Comparison of ENCODE assay signal across 21 cellular contexts in genomic region chr13:113417836-113418721, GRCh38. TPM values are rescaled to one million over a fixed set of nuclear protein-coding genes. Genes with fewer than 3 reads are reported as not detected.
DNase-seq lines count a peak whose midpoint lies in the region; ATAC-seq and TF ChIP-seq lines count a peak whose summit lies in the region.
"Had no signal": no experiment of that assay in that cellular context is flagged by ENCODE, and none has a peak within 500 bp of the region (broad histone marks: within the 10 kb centered on the region; RNA-seq: fewer than 3 reads in every experiment).

No MANE protein-coding gene starts in this region.

- TF ChIP-seq CTCF in cardiac muscle cell (IDR thresholded peaks at IDR 0.05; ENCODE audit: low read depth, low read length): no peak
- no peak for TF ChIP-seq CTCF in heart right ventricle (IDR thresholded peaks at IDR 0.05)
- no peak for TF ChIP-seq CTCF in upper lobe of right lung (IDR thresholded peaks at IDR 0.05)
- no peak for TF ChIP-seq CTCF in esophagus muscularis mucosa (IDR thresholded peaks at IDR 0.05)

- peak overlapping the region; percentile 67 for H2AFZ ChIP-seq in neuron (ENCODE audit: low read depth, low read length)

- no peak for TF ChIP-seq POLR2A in esophagus muscularis mucosa (IDR thresholded peaks at IDR 0.05; ENCODE audit: low read depth)

- no peaks in the 10 kb centered on the region for H3K4me1 ChIP-seq in cardiac muscle cell (ENCODE audit: low read depth)
- H3K4me1 ChIP-seq in heart right ventricle: peaks cover 0 to 21% (median 10%) of the 10 kb centered on the region in 9 donors
- peaks cover 8% of the 10 kb centered on the region for H3K4me1 ChIP-seq in neuron (ENCODE audit: insufficient read depth, low read length)
- no peaks in the 10 kb centered on the region for H3K4me1 ChIP-seq in upper lobe of right lung
- H3K4me1 ChIP-seq in esophagus muscularis mucosa: peaks cover 10 to 43% (median 37%) of the 10 kb centered on the region in 4 donors
- H3K4me1 ChIP-seq: Peyer's patch had no signal

- no peaks in the 10 kb centered on the region for H3K36me3 ChIP-seq in cardiac muscle cell
- peaks cover 0 to 34% (median 3%) of the 10 kb centered on the region in 9 donors for H3K36me3 ChIP-seq in heart right ventricle
- no peaks in the 10 kb centered on the region for H3K36me3 ChIP-seq in neuron (ENCODE audit: insufficient read depth, low read length)
- H3K36me3 ChIP-seq in upper lobe of right lung: no peaks in the 10 kb centered on the region
- peaks cover 0 to 28% (median 0%) of the 10 kb centered on the region in 4 donors for H3K36me3 ChIP-seq in esophagus muscularis mucosa
- H3K36me3 ChIP-seq: Peyer's patch had no signal

- H3K4me3 ChIP-seq in cardiac muscle cell (no peak overlapping the region), heart right ventricle (no peak overlapping the region), neuron (ENCODE audit: low read length) (no peak overlapping the region), upper lobe of right lung (no peak overlapping the region), esophagus muscularis mucosa (no peak overlapping the region)
- H3K4me3 ChIP-seq: Peyer's patch, SK-N-MC had no signal

- 56 to 58% methylated on average over 16 of the region's 16 CpGs for WGBS in heart right ventricle, 2 donors
- WGBS in esophagus muscularis mucosa: 66% methylated on average over 16 of the region's 16 CpGs

- intact Hi-C loops in heart right ventricle (cut with DNase I) (no loop called here), upper lobe of right lung (cut with DNase I) (no loop called here), esophagus muscularis mucosa (cut with DNase I) (no loop called here)

- DNase-seq in cardiac muscle cell (ENCODE audit: low read depth in 1 of 2, low spot score in 1 of 2) (no peak), heart right ventricle (no peak), MV-4-11 (lab: John Stamatoyannopoulos, UW) (peak; percentile 35), upper lobe of right lung (peak; percentile 54), esophagus muscularis mucosa (ENCODE audit: extremely low spot score) (no peak), NCI-H187 treated with DMSO at 0.1 percent for 48 hours (lab: John Stamatoyannopoulos, UW) (no peak), NCI-H1048 (lab: John Stamatoyannopoulos, UW) (no peak)
- DNase-seq: Caco-2; CD4-positive, alpha-beta memory T cell; Kasumi-1; NCI-H1417; NCI-H1694; NCI-H2081; NCI-H2227 treated with DMSO at 0.1 percent for 48 hours; NCI-H526 treated with DMSO at 0.1 percent for 48 hours; Peyer's patch; SIG-M5 had no signal

- ATAC-seq in heart right ventricle (no peak), upper lobe of right lung (peak; percentile 15)

- no peak for TF ChIP-seq EP300 in esophagus muscularis mucosa (IDR thresholded peaks at IDR 0.05)

- H3K27ac ChIP-seq in cardiac muscle cell (peak overlapping the region; percentile 0), heart right ventricle (peak overlapping the region in 1 of 10 donors; percentile 43), upper lobe of right lung (no peak overlapping the region), esophagus muscularis mucosa (replicated peaks in 1 of 4) (no peak overlapping the region)
- H3K27ac ChIP-seq: HL-60, Peyer's patch, SK-N-MC had no signal

- no peaks in the 10 kb centered on the region for H3K9me3 ChIP-seq in cardiac muscle cell (ENCODE audit: low read depth)
- H3K9me3 ChIP-seq in heart right ventricle: no peaks in the 10 kb centered on the region
- H3K9me3 ChIP-seq in neuron (ENCODE audit: low read length): peaks cover 2% of the 10 kb centered on the region
- no peaks in the 10 kb centered on the region for H3K9me3 ChIP-seq in upper lobe of right lung
- no peaks in the 10 kb centered on the region for H3K9me3 ChIP-seq in esophagus muscularis mucosa
- H3K9me3 ChIP-seq: Caco-2, Peyer's patch had no signal

- H3K27me3 ChIP-seq in cardiac muscle cell (no peaks in the 10 kb centered on the region), heart right ventricle (no peaks in the 10 kb centered on the region), neuron (ENCODE audit: insufficient read depth, low read length) (no peaks in the 10 kb centered on the region), upper lobe of right lung (peaks cover 11% of the 10 kb centered on the region), esophagus muscularis mucosa (peaks cover 0 to 4% (median 0%) of the 10 kb centered on the region in 4 donors)
- H3K27me3 ChIP-seq: Peyer's patch had no signal

RNA-seq across cellular contexts. Expression of gene ADPRHL1, which starts 35.2 kb away (rescaled TPM):
- total RNA-seq in cardiac muscle cell (112 and 118 TPM in 2 replicates), heart right ventricle (100 to 1,000 TPM; 381 to 939 (median 762) TPM), upper lobe of right lung (1.9 TPM), esophagus muscularis mucosa (10 to 100 TPM in 2 of 4 donors, 1 to 10 TPM in 2; 6.9 to 26.2 (median 11.0) TPM)
- polyA plus RNA-seq in cardiac muscle cell (77.3 and 78.2 TPM in 2 replicates), heart right ventricle (100 to 1,000 TPM; 163 to 192 TPM)

RNA-seq across cellular contexts. Expression of gene GRTP1, which starts 54.1 kb away (rescaled TPM):
- total RNA-seq in cardiac muscle cell (18.2 and 24.9 TPM in 2 replicates), heart right ventricle (1 to 10 TPM in 3 of 10 donors, under 1 TPM in 7; 0.30 to 1.8 (median 0.78) TPM), upper lobe of right lung (6.1 TPM), esophagus muscularis mucosa (10 to 100 TPM in 2 of 4 donors, 1 to 10 TPM in 2; 6.4 to 11.7 (median 8.7) TPM)
- polyA plus RNA-seq in cardiac muscle cell (20.1 and 31.6 TPM in 2 replicates), heart right ventricle (1 to 10 TPM; 1.9 to 3.2 TPM)
- total RNA-seq: A172 had no signal

Comparison
In these comparisons a context has a peak if more than half of its experiments do, and no peak if none do; other contexts are left out.
1. DNase-seq: peak in MV-4-11 (single experiment) and upper lobe of right lung (single experiment); none in cardiac muscle cell (0 of 2), heart right ventricle (0 of 2), esophagus muscularis mucosa (single experiment), NCI-H187 treated with DMSO at 0.1 percent for 48 hours (single experiment) and NCI-H1048 (single experiment).